1 cellular context compared by ENCODE assay signal in genomic region chr6:39669117-39669690, GRCh38.
TF ChIP-seq lines count a peak whose summit lies in the region.

No MANE protein-coding gene starts in this region.

TF ChIP-seq in SK-N-SH, 30 proteins besides CTCF, POLR2A, EP300 and RAD21 (continued from another document):
- TF ChIP-seq ZBTB33 (IDR thresholded peaks at IDR 0.05; ENCODE audit: borderline replicate concordance, low read depth) (no peak), FOSL2 (IDR thresholded peaks at IDR 0.05; ENCODE audit: borderline replicate concordance, low read depth) (no peak)
- TF ChIP-seq, protein P1, sequence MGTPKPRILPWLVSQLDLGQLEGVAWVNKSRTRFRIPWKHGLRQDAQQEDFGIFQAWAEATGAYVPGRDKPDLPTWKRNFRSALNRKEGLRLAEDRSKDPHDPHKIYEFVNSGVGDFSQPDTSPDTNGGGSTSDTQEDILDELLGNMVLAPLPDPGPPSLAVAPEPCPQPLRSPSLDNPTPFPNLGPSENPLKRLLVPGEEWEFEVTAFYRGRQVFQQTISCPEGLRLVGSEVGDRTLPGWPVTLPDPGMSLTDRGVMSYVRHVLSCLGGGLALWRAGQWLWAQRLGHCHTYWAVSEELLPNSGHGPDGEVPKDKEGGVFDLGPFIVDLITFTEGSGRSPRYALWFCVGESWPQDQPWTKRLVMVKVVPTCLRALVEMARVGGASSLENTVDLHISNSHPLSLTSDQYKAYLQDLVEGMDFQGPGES (IDR thresholded peaks at IDR 0.05; ENCODE audit: low read depth, low read length), result no peak
- TF ChIP-seq, protein P2, sequence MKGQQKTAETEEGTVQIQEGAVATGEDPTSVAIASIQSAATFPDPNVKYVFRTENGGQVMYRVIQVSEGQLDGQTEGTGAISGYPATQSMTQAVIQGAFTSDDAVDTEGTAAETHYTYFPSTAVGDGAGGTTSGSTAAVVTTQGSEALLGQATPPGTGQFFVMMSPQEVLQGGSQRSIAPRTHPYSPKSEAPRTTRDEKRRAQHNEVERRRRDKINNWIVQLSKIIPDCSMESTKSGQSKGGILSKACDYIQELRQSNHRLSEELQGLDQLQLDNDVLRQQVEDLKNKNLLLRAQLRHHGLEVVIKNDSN (IDR thresholded peaks at IDR 0.05; ENCODE audit: borderline replicate concordance, low read depth), result no peak
